ENCODE assay signal across 8 cellular contexts in the genomic region with DNA sequence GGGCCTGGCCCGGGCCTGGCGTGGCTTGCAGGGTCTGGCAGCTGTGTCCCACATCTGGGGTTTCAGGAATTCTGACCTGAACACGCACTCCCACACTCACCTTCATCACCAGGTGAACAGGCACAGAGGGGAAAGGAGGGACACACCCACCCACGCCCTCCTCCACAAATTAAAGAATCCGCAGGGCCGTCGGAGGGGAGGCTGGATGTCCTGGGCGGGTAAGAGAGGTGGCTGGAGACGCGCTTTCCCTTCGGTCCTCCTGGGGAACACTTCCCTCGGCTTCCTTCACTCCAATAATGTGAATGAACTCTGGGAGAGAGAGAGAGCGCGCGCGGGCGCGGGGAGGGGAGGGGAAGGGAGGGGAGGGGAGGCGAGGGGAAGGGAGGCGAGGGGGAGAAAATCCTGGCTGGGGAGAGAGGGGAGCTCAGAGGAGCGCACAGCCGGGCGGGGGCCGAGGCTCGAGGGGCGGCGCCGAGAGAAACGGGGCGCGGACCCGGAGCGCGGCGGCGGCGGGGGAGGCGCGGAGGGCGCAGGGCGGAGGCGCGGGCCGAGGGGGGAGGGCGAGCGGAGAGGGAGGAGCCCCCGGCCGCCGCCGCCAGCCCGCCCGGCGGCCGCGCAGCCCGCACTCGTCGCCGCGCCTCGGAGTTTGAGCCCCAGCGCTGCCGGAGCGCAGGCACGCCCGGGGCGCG. TPM values are rescaled to one million over a fixed set of nuclear protein-coding genes. Genes with fewer than 3 reads are reported as not detected.
DNase-seq lines count a peak whose midpoint lies in the region; ATAC-seq, FAIRE-seq and TF ChIP-seq lines count a peak whose summit lies in the region.

A gene (plus strand): TSS at position 625 of the 689 bp plus-strand sequence. CDS start 205 bp downstream, outside the sequence.

- H3K27ac ChIP-seq in PC-9 = no peak within 1 kb of the TSS
- no peak within 1 kb of the TSS for H3K27ac ChIP-seq in fibroblast of lung (ENCODE audit: insufficient read depth, low read length)
- no peak within 1 kb of the TSS for H3K27ac ChIP-seq in rectal smooth muscle tissue (ENCODE audit: low read depth, low read length)

- no peak for FAIRE-seq in urothelium cell line (lab: Jason Lieb, UNC)

- H3K9me3 ChIP-seq in PC-9 (ENCODE audit: insufficient read depth, low read depth) (no peaks in the 10 kb centered on the region), fibroblast of lung (ENCODE audit: control insufficient read depth, insufficient read depth, low read depth, low read length) (no peaks in the 10 kb centered on the region)

- H3K9ac ChIP-seq in fibroblast of lung (ENCODE audit: insufficient read depth, low read length) (no peak within 1 kb of the TSS), rectal smooth muscle tissue (ENCODE audit: low read length) (no peak within 1 kb of the TSS)

- CTCF ChIA-PET in PC-9 (lab: Charles Lee) = interaction anchor here (0.6 to 0.7 kb wide), 2 partner anchors 40 to 240 kb away, joined by 7 to 14 read pairs; no protein-coding TSS in a partner anchor

- no peak for TF ChIP-seq CTCF in PC-9 (conservative IDR thresholded peaks at IDR 0.05)
- TF ChIP-seq CTCF in fibroblast of lung (conservative IDR thresholded peaks at IDR 0.05 in 1 of 2, IDR thresholded peaks at IDR 0.05 in 1 of 2; ENCODE audit: low read depth in 1 of 2, low read length in 2 of 2) = no peak

- H4K20me1 ChIP-seq in PC-9 (ENCODE audit: insufficient read depth) (peaks cover 8% of the 10 kb centered on the region; the same call in 1 of the 2 replicates), fibroblast of lung (ENCODE audit: control insufficient read depth, extremely low read depth, insufficient read depth, low read length) (no peaks in the 10 kb centered on the region)

- H3K4me2 ChIP-seq in PC-9 (peak within 1 kb of the TSS; percentile 93), fibroblast of lung (ENCODE audit: extremely low read depth, insufficient read depth, low read length) (peak within 1 kb of the TSS; percentile 51)

- intact Hi-C loops in PC-9 (cut with micrococcal nuclease; ENCODE audit: unreplicated experiment) = no loop called here

- H3K36me3 ChIP-seq in H7 (replicated peaks; ENCODE audit: control insufficient read depth, insufficient read depth, low read length) (no peaks in the 10 kb centered on the region), PC-9 (ENCODE audit: low read depth) (no peaks in the 10 kb centered on the region), fibroblast of lung (ENCODE audit: control insufficient read depth, insufficient read depth, low read length) (no peaks in the 10 kb centered on the region), rectal smooth muscle tissue (ENCODE audit: control insufficient read depth, insufficient read depth, low read length) (no peaks in the 10 kb centered on the region)

- H3K4me1 ChIP-seq in PC-9 (replicated peaks; ENCODE audit: insufficient read depth) = peaks cover 25% of the 10 kb centered on the region; the same call in 1 of the 2 replicates
- no peaks in the 10 kb centered on the region for H3K4me1 ChIP-seq in fibroblast of lung (ENCODE audit: control insufficient read depth, extremely low read depth, insufficient read depth, low read length)
- H3K4me1 ChIP-seq in rectal smooth muscle tissue (ENCODE audit: control insufficient read depth, insufficient read depth, low read length) = peaks cover 3% of the 10 kb centered on the region

- peak; percentile 94 for DNase-seq in H7
- peak in 1 of 2 experiments; percentile 62 for DNase-seq in PC-9
- no peak for DNase-seq in fibroblast of lung (ENCODE audit: low read depth in 2 of 2)
- DNase-seq in mesenteric fat pad (ENCODE audit: low spot score) = no peak
- no peak for DNase-seq in activated effector memory CD4-positive, alpha-beta T cell treated with anti-CD3 and anti-CD28 coated beads, Interleukin-2, amount 50 U/mL, for 16 hours
- DNase-seq in urothelium cell line (ENCODE audit: low spot score) = no peak

- POLR2A ChIA-PET in PC-9 (lab: Charles Lee; ENCODE audit: unreplicated experiment) = interaction anchor here (0.7 kb wide), 1 partner anchor 526 kb away, joined by 12 read pairs; no protein-coding TSS in a partner anchor

- no peaks in the 10 kb centered on the region for H3K9me2 ChIP-seq in PC-9 (ENCODE audit: insufficient read depth)

- peak within 1 kb of the TSS; percentile 79 for H2AFZ ChIP-seq in PC-9
- no peak within 1 kb of the TSS for H2AFZ ChIP-seq in fibroblast of lung (ENCODE audit: low read length)

- H3K79me2 ChIP-seq in PC-9 (ENCODE audit: low read depth) (peaks cover 17% of the 10 kb centered on the region; the same call in 1 of the 2 replicates), fibroblast of lung (ENCODE audit: control insufficient read depth, insufficient read depth, low read length) (no peaks in the 10 kb centered on the region)

- peaks cover 18% of the 10 kb centered on the region for H3F3A ChIP-seq in PC-9 (ENCODE audit: insufficient read depth, low read depth)

- no TSS peak for BruUV-seq in PC-9 (replicated peaks; lab: Mats Ljungman, UMichigan)

- H3K27me3 ChIP-seq in H7 (ENCODE audit: control insufficient read depth, insufficient read depth, low read length) (peaks cover 50% of the 10 kb centered on the region), PC-9 (ENCODE audit: insufficient read depth, low read depth) (no peaks in the 10 kb centered on the region), fibroblast of lung (ENCODE audit: control insufficient read depth, insufficient read depth, low read length) (peaks cover 60% of the 10 kb centered on the region), rectal smooth muscle tissue (ENCODE audit: control insufficient read depth, insufficient read depth, low read length) (peaks cover 34% of the 10 kb centered on the region)

- no peak for ATAC-seq in HG03521 (IDR thresholded peaks at IDR 0.05; ENCODE audit: unreplicated experiment)

- H3K4me3 ChIP-seq in H7 (ENCODE audit: insufficient read depth, low read depth, low read length) = peak within 1 kb of the TSS; percentile 67
- H3K4me3 ChIP-seq in PC-9 = peak within 1 kb of the TSS; percentile 77
- peak within 1 kb of the TSS in 1 of 4 experiments; percentile 32 for H3K4me3 ChIP-seq in fibroblast of lung (replicated peaks in 1 of 4; ENCODE audit: control extremely low read depth in 1 of 4, insufficient read depth in 1 of 4, low read depth in 3 of 4, low read length in 4 of 4)
- peak within 1 kb of the TSS; percentile 49 for H3K4me3 ChIP-seq in rectal smooth muscle tissue (ENCODE audit: low read length)

RNA-seq across cellular contexts. Expression of the gene that starts here (rescaled TPM):
- 1.1 and 1.3 TPM in 2 replicates for total RNA-seq in H7 (2014; rRNA removed; shearing (Covaris generic))
- 45.1 and 46.3 TPM in 2 replicates for total RNA-seq in PC-9 (2021)
- total RNA-seq in fibroblast of lung = not detected in 2 replicates
- not detected in 2 replicates for polyA plus RNA-seq in fibroblast of lung
- polyA plus RNA-seq in fibroblast of lung (2012) = not detected in 2 replicates
- polyA minus RNA-seq in fibroblast of lung (ENCODE audit: low replicate concordance) = 0.07 TPM in 1 of 2 replicates, not detected in the other
- total RNA-seq in mesenteric fat pad = not detected

Comparison
In these comparisons a context has a peak if more than half of its experiments do, and no peak if none do; other contexts are left out.
1. RNA of the gene that starts here (total RNA-seq): 45.1 to 46.3 TPM in PC-9; 1.1 to 1.3 TPM in H7, not detected in fibroblast of lung and not detected in mesenteric fat pad (single experiment); every median in the first group is over 10 times any median in the second.